Comparison of ENCODE assay signal across 14 cellular contexts in genomic region chr7:44287488-44288380, GRCh38. TPM values are rescaled to one million over a fixed set of nuclear protein-coding genes. Genes with fewer than 3 reads are reported as not detected.
DNase-seq lines count a peak whose midpoint lies in the region; ATAC-seq and TF ChIP-seq lines count a peak whose summit lies in the region.
"Had no signal": no experiment of that assay in that cellular context is flagged by ENCODE, and none has a peak within 500 bp of the region (broad histone marks: within the 10 kb centered on the region; RNA-seq: fewer than 3 reads in every experiment).

No MANE protein-coding gene starts in this region.

- DNase-seq in activated naive CD4-positive, alpha-beta T cell treated with anti-CD3 and anti-CD28 coated beads, Interleukin-2, amount 50 U/mL, for 72 hours (ENCODE audit: low spot score in 2 of 2), result peak in 1 of 2 donors; percentile 40
- DNase-seq in activated naive CD4-positive, alpha-beta T cell treated with anti-CD3 and anti-CD28 coated beads, Interleukin-2, amount 50 U/mL, for 16 hours, result no peak
- DNase-seq in chondrocyte (ENCODE audit: low spot score), result peak; percentile 68
- peak; percentile 9 for DNase-seq in mesenchymal stem cell
- DNase-seq in ureter (ENCODE audit: low spot score), result peak; percentile 40
- DNase-seq in NCI-H2227 treated with DMSO at 0.1 percent for 48 hours (lab: John Stamatoyannopoulos, UW), result no peak
- no peak for DNase-seq in globus pallidus (ENCODE audit: low spot score)
- DNase-seq in NCI-H1092 (lab: John Stamatoyannopoulos, UW), result no peak
- DNase-seq: central memory CD4-positive, alpha-beta T cell; DMS79; occipital lobe had no signal

- H3K27me3 ChIP-seq in mesenchymal stem cell (ENCODE audit: control insufficient read depth in 1 of 2, insufficient read depth in 1 of 2, low read length in 2 of 2), result peaks cover 35 to 44% of the 10 kb centered on the region in 2 experiments

- H3K4me2 ChIP-seq in mesenchymal stem cell (ENCODE audit: low read length, poor library complexity, severe bottlenecking), result no peak overlapping the region

- no peaks in the 10 kb centered on the region for H3K9me3 Mint-ChIP-seq in activated naive CD4-positive, alpha-beta T cell treated with anti-CD3 and anti-CD28 coated beads, Interleukin-2, amount 50 U/mL, for 72 hours
- H3K9me3 Mint-ChIP-seq in chondrocyte (ENCODE audit: low read depth), result no peaks in the 10 kb centered on the region

- H3K4ac ChIP-seq in mesenchymal stem cell (ENCODE audit: low read depth in 1 of 2, low read length in 2 of 2), result no peak overlapping the region

- H4K91ac ChIP-seq in mesenchymal stem cell (ENCODE audit: low read length), result no peak overlapping the region

- no peak overlapping the region for H2BK120ac ChIP-seq in mesenchymal stem cell (ENCODE audit: low read depth, low read length)

- no peak overlapping the region for H2AFZ ChIP-seq in mesenchymal stem cell (ENCODE audit: low read depth, low read length)

- H3K36me3 Mint-ChIP-seq in activated naive CD4-positive, alpha-beta T cell treated with anti-CD3 and anti-CD28 coated beads, Interleukin-2, amount 50 U/mL, for 72 hours, result no peaks in the 10 kb centered on the region
- no peaks in the 10 kb centered on the region for H3K36me3 Mint-ChIP-seq in chondrocyte (ENCODE audit: low read depth)

- H2BK5ac ChIP-seq in mesenchymal stem cell (ENCODE audit: low read depth, low read length, poor library complexity, severe bottlenecking), result no peak overlapping the region

- H2BK15ac ChIP-seq in mesenchymal stem cell (ENCODE audit: low read depth, poor library complexity, severe bottlenecking), result no peak overlapping the region

- H3K27me3 Mint-ChIP-seq in chondrocyte (ENCODE audit: low read depth), result peaks cover 13% of the 10 kb centered on the region

- H3K4me1 Mint-ChIP-seq in chondrocyte (ENCODE audit: low read depth), result no peaks in the 10 kb centered on the region

- 78% methylated on average over 17 of the region's 17 CpGs for WGBS in mesenchymal stem cell

- no peak overlapping the region for H2BK12ac ChIP-seq in mesenchymal stem cell (ENCODE audit: low read length in 2 of 2)

- no peak overlapping the region for H3K4me3 Mint-ChIP-seq in chondrocyte (ENCODE audit: unreplicated experiment)
- H3K4me3 Mint-ChIP-seq: B cell had no signal

- no peak overlapping the region for H3K18ac ChIP-seq in mesenchymal stem cell (ENCODE audit: low read depth in 1 of 2, low read length in 2 of 2)

- H3K27ac ChIP-seq in mesenchymal stem cell (ENCODE audit: low read length, poor library complexity, severe bottlenecking), result no peak overlapping the region
- H3K27ac ChIP-seq: epithelial cell of prostate had no signal

- H4K8ac ChIP-seq in mesenchymal stem cell (ENCODE audit: low read length), result no peak overlapping the region

- H3K27ac Mint-ChIP-seq in activated naive CD4-positive, alpha-beta T cell treated with anti-CD3 and anti-CD28 coated beads, Interleukin-2, amount 50 U/mL, for 72 hours, result peak overlapping the region; percentile 5 to 66
- no peak overlapping the region for H3K27ac Mint-ChIP-seq in chondrocyte (ENCODE audit: unreplicated experiment)
- H3K27ac Mint-ChIP-seq: B cell had no signal

- no peak overlapping the region for H3K14ac ChIP-seq in mesenchymal stem cell (ENCODE audit: low read length in 2 of 2)

- H3K79me1 ChIP-seq in mesenchymal stem cell (replicated peaks; ENCODE audit: low read length, poor library complexity, severe bottlenecking), result no peaks in the 10 kb centered on the region

- no peak overlapping the region for H3K23ac ChIP-seq in mesenchymal stem cell (ENCODE audit: low read length in 2 of 2)

- TF ChIP-seq CTCF in chondrocyte (IDR thresholded peaks at IDR 0.05), result no peak

- no peak for ATAC-seq in activated naive CD4-positive, alpha-beta T cell treated with anti-CD3 and anti-CD28 coated beads, Interleukin-2, amount 50 U/mL, for 72 hours

- H2AK5ac ChIP-seq in mesenchymal stem cell (ENCODE audit: low read length, severe bottlenecking), result no peak overlapping the region

- H3K36me3 ChIP-seq in mesenchymal stem cell (ENCODE audit: control insufficient read depth in 1 of 2, insufficient read depth in 2 of 2, low read depth in 1 of 2, low read length in 2 of 2), result no peaks in the 10 kb centered on the region
- H3K36me3 ChIP-seq: tibial nerve had no signal

- H3K9ac ChIP-seq in mesenchymal stem cell (ENCODE audit: low read length), result no peak overlapping the region

- no peak overlapping the region for H3K4me3 ChIP-seq in mesenchymal stem cell (ENCODE audit: insufficient read depth in 1 of 2, low read depth in 1 of 2, low read length in 2 of 2)
- H3K4me3 ChIP-seq: tibial nerve had no signal

- H3K4me1 ChIP-seq in mesenchymal stem cell (ENCODE audit: control insufficient read depth, insufficient read depth, low read depth, low read length), result peaks cover 5% of the 10 kb centered on the region
- H3K4me1 ChIP-seq: tibial nerve had no signal

- H3K9me3 ChIP-seq in mesenchymal stem cell (ENCODE audit: control insufficient read depth, low read length), result no peaks in the 10 kb centered on the region
- H3K9me3 ChIP-seq: tibial nerve had no signal

RNA-seq across cellular contexts. Expression of gene CAMK2B, which starts 37.7 kb away (rescaled TPM):
- total RNA-seq in activated naive CD4-positive, alpha-beta T cell treated with anti-CD3 and anti-CD28 coated beads, Interleukin-2, amount 50 U/mL, for 72 hours, result 1 to 10 TPM in 1 of 2 donors, under 1 TPM in 1; 0.32 to 2.1 TPM
- total RNA-seq in chondrocyte, result 0.27 to 0.82 TPM (median 0.48 TPM) in 3 replicates
- 0.04 TPM for polyA plus RNA-seq in mesenchymal stem cell (2013, experiment 1 of 2)
- 0.12 TPM for polyA plus RNA-seq in mesenchymal stem cell (2013, experiment 2 of 2)
- not detected for total RNA-seq in ureter
- total RNA-seq: B cell had no signal

Comparison
In these comparisons a context has a peak if more than half of its experiments do, and no peak if none do; other contexts are left out.
1. DNase-seq: peak in chondrocyte (single experiment), mesenchymal stem cell (single experiment) and ureter (single experiment); none in activated naive CD4-positive, alpha-beta T cell treated with anti-CD3 and anti-CD28 coated beads, Interleukin-2, amount 50 U/mL, for 16 hours (single experiment), NCI-H2227 treated with DMSO at 0.1 percent for 48 hours (single experiment), globus pallidus (single experiment) and NCI-H1092 (single experiment).